Comparison of ENCODE assay signal across 10 cellular contexts in the genomic region with DNA sequence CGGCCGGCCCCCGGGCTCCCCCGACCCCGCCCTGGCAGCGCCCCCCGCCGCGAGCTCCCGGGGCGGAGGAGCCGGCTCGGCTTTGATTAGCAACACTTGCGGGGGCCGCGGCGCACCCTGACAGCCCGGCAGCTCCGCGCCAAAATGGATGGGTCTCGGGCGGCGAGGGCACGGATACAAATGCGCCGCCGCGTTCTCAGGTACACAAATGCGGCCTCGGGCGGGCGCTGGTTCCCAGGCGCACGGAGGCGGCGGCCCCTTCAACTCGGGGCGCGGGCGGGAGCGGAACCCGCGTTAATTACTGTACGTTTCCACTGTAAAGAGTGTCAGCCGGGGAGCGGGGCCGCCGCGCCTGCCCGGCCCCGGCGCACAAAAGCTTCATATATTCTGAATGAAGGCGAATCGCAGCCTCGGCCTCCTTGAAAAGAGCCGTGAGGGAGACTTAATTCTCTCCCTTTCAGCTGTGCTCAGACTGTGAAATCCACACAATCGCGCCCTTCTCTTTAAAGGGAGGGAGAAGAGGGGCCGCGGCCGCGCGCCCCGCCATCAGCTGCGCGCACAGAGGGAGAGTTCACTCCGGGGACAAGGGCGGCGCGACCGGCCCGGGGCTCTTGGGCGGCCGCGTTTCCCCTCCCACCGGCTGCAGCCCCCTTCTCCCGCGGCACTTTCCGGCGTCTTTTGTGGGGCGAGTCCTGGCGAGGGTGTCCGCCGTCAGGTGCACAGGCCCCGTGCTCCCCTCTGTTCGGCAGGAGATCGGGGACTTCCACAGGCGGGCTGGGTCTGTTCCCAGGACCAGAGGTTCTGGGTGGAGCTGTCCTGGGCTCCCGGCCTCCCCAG. TPM values are rescaled to one million over a fixed set of nuclear protein-coding genes. Genes with fewer than 3 reads are reported as not detected.
DNase-seq lines count a peak whose midpoint lies in the region; ATAC-seq and TF ChIP-seq lines count a peak whose summit lies in the region.
"Had no signal": no experiment of that assay in that cellular context is flagged by ENCODE, and none has a peak within 500 bp of the region (broad histone marks: within the 10 kb centered on the region; RNA-seq: fewer than 3 reads in every experiment).

No MANE protein-coding gene starts in this region.

- no peaks in the 10 kb centered on the region for H4K20me1 ChIP-seq in neural cell (ENCODE audit: insufficient read depth)

- no peaks in the 10 kb centered on the region for H3F3A ChIP-seq in neural cell (ENCODE audit: insufficient read depth, low read length, poor library complexity, severe bottlenecking)

- no peak overlapping the region for H3K9ac ChIP-seq in endodermal cell (ENCODE audit: extremely low read depth, low read length, poor library complexity, severe bottlenecking)
- H3K9ac ChIP-seq in neural cell (ENCODE audit: low read length) = peak overlapping the region; percentile 69

- H3K27me3 ChIP-seq in endodermal cell (ENCODE audit: control insufficient read depth, insufficient read depth, low read length, poor library complexity, severe bottlenecking) (peaks cover 62% of the 10 kb centered on the region), neural cell (ENCODE audit: insufficient read depth, low read depth, low read length) (peaks cover 43% of the 10 kb centered on the region), thyroid gland (no peaks in the 10 kb centered on the region)

- no peaks in the 10 kb centered on the region for H3K4me1 Mint-ChIP-seq in endodermal cell

- H3K9me3 Mint-ChIP-seq in endodermal cell = no peaks in the 10 kb centered on the region

- WGBS in endodermal cell (ENCODE audit: insufficient coverage in 1 of 2, insufficient read length in 1 of 2), 2 experiments = 3% methylated on average over 32 to 89 of the region's 89 CpGs
- WGBS in thyroid gland, 2 donors = 2 to 3% methylated on average over 23 to 39 of the region's 89 CpGs

- peak; percentile 30 for TF ChIP-seq RAD21 in neural cell (conservative IDR thresholded peaks at IDR 0.05)

- intact Hi-C loops in thyroid gland (cut with DNase I) = no loop called here

- no peaks in the 10 kb centered on the region for H3K9me3 ChIP-seq in endodermal cell (ENCODE audit: control insufficient read depth, low read length)
- H3K9me3 ChIP-seq in neural cell (ENCODE audit: low read length) = no peaks in the 10 kb centered on the region
- H3K9me3 ChIP-seq in thyroid gland = no peaks in the 10 kb centered on the region

- no peak for TF ChIP-seq EP300 in neural cell (conservative IDR thresholded peaks at IDR 0.05; ENCODE audit: poor library complexity, severe bottlenecking)

- H3K4me1 ChIP-seq in endodermal cell (ENCODE audit: control insufficient read depth, insufficient read depth, low read length) = no peaks in the 10 kb centered on the region
- H3K4me1 ChIP-seq in thyroid gland = peaks cover 0 to 7% of the 10 kb centered on the region in 2 donors

- H3K36me3 ChIP-seq in endodermal cell (ENCODE audit: control insufficient read depth, insufficient read depth, low read length) = no peaks in the 10 kb centered on the region
- no peaks in the 10 kb centered on the region for H3K36me3 ChIP-seq in neural cell (ENCODE audit: insufficient read depth, low read length)
- no peaks in the 10 kb centered on the region for H3K36me3 ChIP-seq in thyroid gland

- H3K4me3 Mint-ChIP-seq in endodermal cell = peak overlapping the region; percentile 65

- TF ChIP-seq CTCF in endodermal cell (conservative IDR thresholded peaks at IDR 0.05) = no peak
- peak; percentile 33 for TF ChIP-seq CTCF in neural cell (IDR thresholded peaks at IDR 0.05; ENCODE audit: poor library complexity, severe bottlenecking)
- no peak for TF ChIP-seq CTCF in thyroid gland (IDR thresholded peaks at IDR 0.05)

- peak; percentile 14 for DNase-seq in Ammon's horn (ENCODE audit: low spot score)
- peak; percentile 5 to 16 for DNase-seq in NCI-H1930 (lab: John Stamatoyannopoulos, UW)
- peak; percentile 79 for DNase-seq in endodermal cell
- no peak for DNase-seq in thyroid gland
- no peak for DNase-seq in NCI-H146 treated with DMSO at 0.1 percent for 48 hours (lab: John Stamatoyannopoulos, UW; ENCODE audit: unreplicated experiment)
- DNase-seq: activated effector memory CD4-positive, alpha-beta T cell treated with Interleukin-2 at 50 U/mL for 16 hours; kidney glomerular epithelial cell had no signal

- H3K4me2 ChIP-seq in neural cell (ENCODE audit: low read length) = peak overlapping the region; percentile 55

- H3K27me3 Mint-ChIP-seq in endodermal cell (ENCODE audit: insufficient read depth) = peaks cover 72% of the 10 kb centered on the region

- H3K27ac ChIP-seq in endodermal cell (ENCODE audit: low read depth, low read length) = peak overlapping the region; percentile 80
- H3K27ac ChIP-seq in neural cell (ENCODE audit: low read length) = peak overlapping the region; percentile 31
- H3K27ac ChIP-seq in thyroid gland = no peak overlapping the region

- H2AFZ ChIP-seq in neural cell (ENCODE audit: low read depth, low read length) = peak overlapping the region; percentile 51

- H3K9me2 ChIP-seq in neural cell (ENCODE audit: insufficient read depth, low read length) = no peaks in the 10 kb centered on the region

- ATAC-seq in GM18502 (IDR thresholded peaks at IDR 0.05; ENCODE audit: poor library complexity, unreplicated experiment) (no peak), GM19463 (IDR thresholded peaks at IDR 0.05; ENCODE audit: unreplicated experiment) (no peak)

- H3K27ac Mint-ChIP-seq in endodermal cell = no peak overlapping the region

- no peak for TF ChIP-seq POLR2A in thyroid gland (IDR thresholded peaks at IDR 0.05)

- no peaks in the 10 kb centered on the region for H3K79me2 ChIP-seq in neural cell (replicated peaks; ENCODE audit: insufficient read depth, low read length)

- H3K36me3 Mint-ChIP-seq in endodermal cell (ENCODE audit: low read depth) = no peaks in the 10 kb centered on the region

- H3K4me3 ChIP-seq in endodermal cell (ENCODE audit: low read length) = peak overlapping the region; percentile 80
- H3K4me3 ChIP-seq in neural cell (ENCODE audit: low read length) = peak overlapping the region; percentile 83
- no peak overlapping the region for H3K4me3 ChIP-seq in thyroid gland (replicated peaks in 1 of 3)

TF ChIP-seq in neural cell, 6 proteins besides CTCF, POLR2A, EP300 and RAD21:
- peak; percentile 23 for TF ChIP-seq MXI1 (conservative IDR thresholded peaks at IDR 0.05; ENCODE audit: poor library complexity, severe bottlenecking)
- no peak for TF ChIP-seq TAF1 (IDR thresholded peaks at IDR 0.05; ENCODE audit: low read depth)
- TF ChIP-seq EZH2 (IDR thresholded peaks at IDR 0.05; ENCODE audit: borderline replicate concordance, insufficient read depth, low read length, poor library complexity, severe bottlenecking) = no peak
- peak; percentile 23 for TF ChIP-seq SMC3 (conservative IDR thresholded peaks at IDR 0.05; ENCODE audit: poor library complexity)

RNA-seq across cellular contexts. Expression of a gene that starts 27.0 kb away (rescaled TPM):
- 10 to 100 TPM in 1 of 2 donors, 1 to 10 TPM in 1; 4.2 to 20.0 TPM for total RNA-seq in endodermal cell
- polyA plus RNA-seq in endodermal cell (2013, experiment 1 of 2) = 53.7 TPM
- 58.1 TPM for polyA plus RNA-seq in endodermal cell (2013, experiment 2 of 2)
- not detected in 2 replicates for polyA plus RNA-seq in neural cell
- polyA minus RNA-seq in neural cell = not detected in 2 replicates
- total RNA-seq in thyroid gland = 1 to 10 TPM in 1 of 4 donors, under 1 TPM in 3; 0.29 to 1.3 (median 0.42) TPM

Comparison
In these comparisons a context has a peak if more than half of its experiments do, and no peak if none do; other contexts are left out.
1. DNase-seq: peak in Ammon's horn (single experiment), NCI-H1930 (2 of 2) and endodermal cell (single experiment); none in thyroid gland (0 of 2) and NCI-H146 treated with DMSO at 0.1 percent for 48 hours (single experiment).
2. H3K27ac ChIP-seq: peak in endodermal cell (single experiment) and neural cell (single experiment); none in thyroid gland (0 of 3).
3. H3K4me3 ChIP-seq: peak in endodermal cell (single experiment) and neural cell (single experiment); none in thyroid gland (0 of 3).